Comparison of ENCODE assay signal across 1 cellular context in the genomic region with DNA sequence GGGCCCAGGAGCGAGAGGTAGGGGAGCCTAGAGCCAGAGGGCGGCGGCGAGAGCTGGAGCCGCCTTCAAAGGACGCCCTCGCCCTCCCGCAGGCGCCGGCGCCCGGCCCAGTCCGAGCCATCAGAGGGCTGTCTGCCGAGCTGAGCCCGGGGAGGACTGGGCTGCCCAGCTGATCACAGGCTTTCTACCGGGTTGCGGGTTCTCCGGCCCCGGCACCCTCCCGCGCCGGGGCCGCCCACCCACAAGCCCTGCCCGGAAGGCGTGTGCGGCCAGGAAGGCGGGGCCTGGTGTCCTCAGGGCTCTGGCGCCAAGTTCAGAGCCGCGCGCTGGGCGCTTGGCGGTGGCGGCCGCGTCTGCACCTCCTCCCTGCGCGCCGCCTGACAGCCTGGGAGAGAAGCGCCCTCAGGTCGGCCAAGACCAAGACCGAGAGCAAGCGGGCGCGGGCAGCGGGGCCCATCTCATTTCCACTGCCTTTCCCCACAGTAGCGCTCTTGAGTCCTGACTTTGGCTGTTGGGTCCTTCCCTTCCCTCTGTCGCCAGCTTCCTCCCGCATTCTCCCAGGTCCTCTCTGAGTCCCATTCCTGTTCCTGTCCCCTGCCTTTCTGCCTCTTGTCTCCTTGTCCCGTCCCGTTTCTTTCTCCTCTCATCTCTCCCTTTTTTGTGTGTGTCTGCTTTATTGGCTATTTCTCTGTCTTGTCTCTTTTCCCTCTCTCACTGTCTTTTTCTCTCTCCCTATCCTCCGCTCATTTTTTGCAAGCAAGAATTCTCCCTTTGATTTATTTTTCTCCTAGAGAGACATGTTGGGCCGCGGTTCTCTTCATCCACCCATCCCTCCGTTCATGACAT.
A peak's percentile ranks its signal among the peaks of the same experiment; 100 is the strongest.
TF ChIP-seq lines count a peak whose summit lies in the region.

No MANE protein-coding gene starts in this region.

TF ChIP-seq in K562, 482 proteins besides CTCF, POLR2A, EP300 and RAD21 (continued from another document and continues in another):
- TF ChIP-seq, protein P1, sequence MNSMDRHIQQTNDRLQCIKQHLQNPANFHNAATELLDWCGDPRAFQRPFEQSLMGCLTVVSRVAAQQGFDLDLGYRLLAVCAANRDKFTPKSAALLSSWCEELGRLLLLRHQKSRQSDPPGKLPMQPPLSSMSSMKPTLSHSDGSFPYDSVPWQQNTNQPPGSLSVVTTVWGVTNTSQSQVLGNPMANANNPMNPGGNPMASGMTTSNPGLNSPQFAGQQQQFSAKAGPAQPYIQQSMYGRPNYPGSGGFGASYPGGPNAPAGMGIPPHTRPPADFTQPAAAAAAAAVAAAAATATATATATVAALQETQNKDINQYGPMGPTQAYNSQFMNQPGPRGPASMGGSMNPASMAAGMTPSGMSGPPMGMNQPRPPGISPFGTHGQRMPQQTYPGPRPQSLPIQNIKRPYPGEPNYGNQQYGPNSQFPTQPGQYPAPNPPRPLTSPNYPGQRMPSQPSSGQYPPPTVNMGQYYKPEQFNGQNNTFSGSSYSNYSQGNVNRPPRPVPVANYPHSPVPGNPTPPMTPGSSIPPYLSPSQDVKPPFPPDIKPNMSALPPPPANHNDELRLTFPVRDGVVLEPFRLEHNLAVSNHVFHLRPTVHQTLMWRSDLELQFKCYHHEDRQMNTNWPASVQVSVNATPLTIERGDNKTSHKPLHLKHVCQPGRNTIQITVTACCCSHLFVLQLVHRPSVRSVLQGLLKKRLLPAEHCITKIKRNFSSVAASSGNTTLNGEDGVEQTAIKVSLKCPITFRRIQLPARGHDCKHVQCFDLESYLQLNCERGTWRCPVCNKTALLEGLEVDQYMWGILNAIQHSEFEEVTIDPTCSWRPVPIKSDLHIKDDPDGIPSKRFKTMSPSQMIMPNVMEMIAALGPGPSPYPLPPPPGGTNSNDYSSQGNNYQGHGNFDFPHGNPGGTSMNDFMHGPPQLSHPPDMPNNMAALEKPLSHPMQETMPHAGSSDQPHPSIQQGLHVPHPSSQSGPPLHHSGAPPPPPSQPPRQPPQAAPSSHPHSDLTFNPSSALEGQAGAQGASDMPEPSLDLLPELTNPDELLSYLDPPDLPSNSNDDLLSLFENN (IDR thresholded peaks at IDR 0.05; ENCODE audit: low read depth in 2 of 2, low read length in 2 of 2) = no peak
- TF ChIP-seq CBFB (CRISPR knock-in tag; IDR thresholded peaks at IDR 0.05) = peak; percentile 30; the same call in 1 of the 2 replicates
- peak; percentile 30; the same call in 1 of the 2 replicates for TF ChIP-seq MYBL2 (IDR thresholded peaks at IDR 0.05; ENCODE audit: low read depth)
- no peak for TF ChIP-seq MYBL2 (CRISPR knock-in tag; IDR thresholded peaks at IDR 0.05; ENCODE audit: borderline replicate concordance)
- TF ChIP-seq, protein P2, sequence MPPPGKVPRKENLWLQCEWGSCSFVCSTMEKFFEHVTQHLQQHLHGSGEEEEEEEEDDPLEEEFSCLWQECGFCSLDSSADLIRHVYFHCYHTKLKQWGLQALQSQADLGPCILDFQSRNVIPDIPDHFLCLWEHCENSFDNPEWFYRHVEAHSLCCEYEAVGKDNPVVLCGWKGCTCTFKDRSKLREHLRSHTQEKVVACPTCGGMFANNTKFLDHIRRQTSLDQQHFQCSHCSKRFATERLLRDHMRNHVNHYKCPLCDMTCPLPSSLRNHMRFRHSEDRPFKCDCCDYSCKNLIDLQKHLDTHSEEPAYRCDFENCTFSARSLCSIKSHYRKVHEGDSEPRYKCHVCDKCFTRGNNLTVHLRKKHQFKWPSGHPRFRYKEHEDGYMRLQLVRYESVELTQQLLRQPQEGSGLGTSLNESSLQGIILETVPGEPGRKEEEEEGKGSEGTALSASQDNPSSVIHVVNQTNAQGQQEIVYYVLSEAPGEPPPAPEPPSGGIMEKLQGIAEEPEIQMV (tag; conservative IDR thresholded peaks at IDR 0.05; ENCODE audit: low read depth) = 0 out of 2 replicates have a peak, but pooled peaks have one; percentile 7
- TF ChIP-seq, protein P3, sequence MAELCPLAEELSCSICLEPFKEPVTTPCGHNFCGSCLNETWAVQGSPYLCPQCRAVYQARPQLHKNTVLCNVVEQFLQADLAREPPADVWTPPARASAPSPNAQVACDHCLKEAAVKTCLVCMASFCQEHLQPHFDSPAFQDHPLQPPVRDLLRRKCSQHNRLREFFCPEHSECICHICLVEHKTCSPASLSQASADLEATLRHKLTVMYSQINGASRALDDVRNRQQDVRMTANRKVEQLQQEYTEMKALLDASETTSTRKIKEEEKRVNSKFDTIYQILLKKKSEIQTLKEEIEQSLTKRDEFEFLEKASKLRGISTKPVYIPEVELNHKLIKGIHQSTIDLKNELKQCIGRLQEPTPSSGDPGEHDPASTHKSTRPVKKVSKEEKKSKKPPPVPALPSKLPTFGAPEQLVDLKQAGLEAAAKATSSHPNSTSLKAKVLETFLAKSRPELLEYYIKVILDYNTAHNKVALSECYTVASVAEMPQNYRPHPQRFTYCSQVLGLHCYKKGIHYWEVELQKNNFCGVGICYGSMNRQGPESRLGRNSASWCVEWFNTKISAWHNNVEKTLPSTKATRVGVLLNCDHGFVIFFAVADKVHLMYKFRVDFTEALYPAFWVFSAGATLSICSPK (IDR thresholded peaks at IDR 0.05; ENCODE audit: borderline replicate concordance) = peak; percentile 96; the same call in 1 of the 2 replicates
- TF ChIP-seq THRAP3 (IDR thresholded peaks at IDR 0.05; ENCODE audit: borderline replicate concordance) = no peak
- TF ChIP-seq, protein P4, sequence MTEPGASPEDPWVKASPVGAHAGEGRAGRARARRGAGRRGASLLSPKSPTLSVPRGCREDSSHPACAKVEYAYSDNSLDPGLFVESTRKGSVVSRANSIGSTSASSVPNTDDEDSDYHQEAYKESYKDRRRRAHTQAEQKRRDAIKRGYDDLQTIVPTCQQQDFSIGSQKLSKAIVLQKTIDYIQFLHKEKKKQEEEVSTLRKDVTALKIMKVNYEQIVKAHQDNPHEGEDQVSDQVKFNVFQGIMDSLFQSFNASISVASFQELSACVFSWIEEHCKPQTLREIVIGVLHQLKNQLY (CRISPR knock-in tag; conservative IDR thresholded peaks at IDR 0.05) = no peak
- no peak for TF ChIP-seq ZNF444 (CRISPR knock-in tag; IDR thresholded peaks at IDR 0.05)
- no peak for TF ChIP-seq CBFA2T2 (conservative IDR thresholded peaks at IDR 0.05)
- no peak for TF ChIP-seq KDM1A (IDR thresholded peaks at IDR 0.05)
- TF ChIP-seq PHF21A (IDR thresholded peaks at IDR 0.05; ENCODE audit: borderline replicate concordance, low read depth) = 0 out of 2 replicates have a peak, but pooled peaks have one; percentile 17
- TF ChIP-seq RBFOX2 (IDR thresholded peaks at IDR 0.05; ENCODE audit: low read depth, low read length) = peak; percentile 74
- TF ChIP-seq, protein P5, sequence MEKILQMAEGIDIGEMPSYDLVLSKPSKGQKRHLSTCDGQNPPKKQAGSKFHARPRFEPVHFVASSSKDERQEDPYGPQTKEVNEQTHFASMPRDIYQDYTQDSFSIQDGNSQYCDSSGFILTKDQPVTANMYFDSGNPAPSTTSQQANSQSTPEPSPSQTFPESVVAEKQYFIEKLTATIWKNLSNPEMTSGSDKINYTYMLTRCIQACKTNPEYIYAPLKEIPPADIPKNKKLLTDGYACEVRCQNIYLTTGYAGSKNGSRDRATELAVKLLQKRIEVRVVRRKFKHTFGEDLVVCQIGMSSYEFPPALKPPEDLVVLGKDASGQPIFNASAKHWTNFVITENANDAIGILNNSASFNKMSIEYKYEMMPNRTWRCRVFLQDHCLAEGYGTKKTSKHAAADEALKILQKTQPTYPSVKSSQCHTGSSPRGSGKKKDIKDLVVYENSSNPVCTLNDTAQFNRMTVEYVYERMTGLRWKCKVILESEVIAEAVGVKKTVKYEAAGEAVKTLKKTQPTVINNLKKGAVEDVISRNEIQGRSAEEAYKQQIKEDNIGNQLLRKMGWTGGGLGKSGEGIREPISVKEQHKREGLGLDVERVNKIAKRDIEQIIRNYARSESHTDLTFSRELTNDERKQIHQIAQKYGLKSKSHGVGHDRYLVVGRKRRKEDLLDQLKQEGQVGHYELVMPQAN (IDR thresholded peaks at IDR 0.05; ENCODE audit: borderline replicate concordance) = peak; percentile 56
- TF ChIP-seq MCM3 (IDR thresholded peaks at IDR 0.05) = peak; percentile 91
- TF ChIP-seq ARID2 (IDR thresholded peaks at IDR 0.05) = peak; percentile 71; the same call in 1 of the 2 replicates
- TF ChIP-seq ZNF384 (IDR thresholded peaks at IDR 0.05; ENCODE audit: low read depth, low read length) = no peak
- TF ChIP-seq STAG1 (CRISPR knock-in tag; IDR thresholded peaks at IDR 0.05; ENCODE audit: borderline replicate concordance) = no peak
- TF ChIP-seq, protein P6, sequence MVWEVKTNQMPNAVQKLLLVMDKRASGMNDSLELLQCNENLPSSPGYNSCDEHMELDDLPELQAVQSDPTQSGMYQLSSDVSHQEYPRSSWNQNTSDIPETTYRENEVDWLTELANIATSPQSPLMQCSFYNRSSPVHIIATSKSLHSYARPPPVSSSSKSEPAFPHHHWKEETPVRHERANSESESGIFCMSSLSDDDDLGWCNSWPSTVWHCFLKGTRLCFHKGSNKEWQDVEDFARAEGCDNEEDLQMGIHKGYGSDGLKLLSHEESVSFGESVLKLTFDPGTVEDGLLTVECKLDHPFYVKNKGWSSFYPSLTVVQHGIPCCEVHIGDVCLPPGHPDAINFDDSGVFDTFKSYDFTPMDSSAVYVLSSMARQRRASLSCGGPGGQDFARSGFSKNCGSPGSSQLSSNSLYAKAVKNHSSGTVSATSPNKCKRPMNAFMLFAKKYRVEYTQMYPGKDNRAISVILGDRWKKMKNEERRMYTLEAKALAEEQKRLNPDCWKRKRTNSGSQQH (CRISPR knock-in tag; IDR thresholded peaks at IDR 0.05) = peak; percentile 95
- TF ChIP-seq NFXL1 (CRISPR knock-in tag; IDR thresholded peaks at IDR 0.05) = no peak
- TF ChIP-seq, protein P7, sequence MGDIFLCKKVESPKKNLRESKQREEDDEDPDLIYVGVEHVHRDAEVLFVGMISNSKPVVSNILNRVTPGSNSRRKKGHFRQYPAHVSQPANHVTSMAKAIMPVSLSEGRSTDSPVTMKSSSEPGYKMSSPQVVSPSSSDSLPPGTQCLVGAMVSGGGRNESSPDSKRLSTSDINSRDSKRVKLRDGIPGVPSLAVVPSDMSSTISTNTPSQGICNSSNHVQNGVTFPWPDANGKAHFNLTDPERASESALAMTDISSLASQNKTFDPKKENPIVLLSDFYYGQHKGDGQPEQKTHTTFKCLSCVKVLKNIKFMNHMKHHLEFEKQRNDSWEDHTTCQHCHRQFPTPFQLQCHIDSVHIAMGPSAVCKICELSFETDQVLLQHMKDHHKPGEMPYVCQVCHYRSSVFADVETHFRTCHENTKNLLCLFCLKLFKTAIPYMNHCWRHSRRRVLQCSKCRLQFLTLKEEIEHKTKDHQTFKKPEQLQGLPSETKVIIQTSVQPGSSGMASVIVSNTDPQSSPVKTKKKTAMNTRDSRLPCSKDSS (IDR thresholded peaks at IDR 0.05; ENCODE audit: low read depth, partially characterized antibody) = peak; percentile 34
- TF ChIP-seq NEUROD1 (IDR thresholded peaks at IDR 0.05; ENCODE audit: borderline replicate concordance, low read depth, low read length, partially characterized antibody) = peak; percentile 36
- peak; percentile 93 for TF ChIP-seq HLTF (IDR thresholded peaks at IDR 0.05)
- TF ChIP-seq RCOR1 (IDR thresholded peaks at IDR 0.05; ENCODE audit: borderline replicate concordance in 1 of 2, low read depth in 2 of 2, low read length in 2 of 2) = no peak
- TF ChIP-seq CXXC5 (CRISPR knock-in tag; IDR thresholded peaks at IDR 0.05) = 0 out of 2 replicates have a peak, but pooled peaks have one; percentile 48
- peak; percentile 62 for TF ChIP-seq RB1 (IDR thresholded peaks at IDR 0.05; ENCODE audit: low read depth)
- no peak for TF ChIP-seq CCAR2 (IDR thresholded peaks at IDR 0.05; ENCODE audit: low read depth, low read length)
- TF ChIP-seq RAD51 (IDR thresholded peaks at IDR 0.05; ENCODE audit: borderline replicate concordance, low read depth) = no peak
- TF ChIP-seq SAFB (IDR thresholded peaks at IDR 0.05; ENCODE audit: borderline replicate concordance, low read depth, low read length) = 0 out of 2 replicates have a peak, but pooled peaks have one; percentile 36
- TF ChIP-seq, protein P8, sequence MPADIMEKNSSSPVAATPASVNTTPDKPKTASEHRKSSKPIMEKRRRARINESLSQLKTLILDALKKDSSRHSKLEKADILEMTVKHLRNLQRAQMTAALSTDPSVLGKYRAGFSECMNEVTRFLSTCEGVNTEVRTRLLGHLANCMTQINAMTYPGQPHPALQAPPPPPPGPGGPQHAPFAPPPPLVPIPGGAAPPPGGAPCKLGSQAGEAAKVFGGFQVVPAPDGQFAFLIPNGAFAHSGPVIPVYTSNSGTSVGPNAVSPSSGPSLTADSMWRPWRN (IDR thresholded peaks at IDR 0.05; ENCODE audit: low read depth) = no peak
- TF ChIP-seq ZFP30 (CRISPR knock-in tag; IDR thresholded peaks at IDR 0.05; ENCODE audit: borderline replicate concordance) = no peak
- TF ChIP-seq PHTF2 (CRISPR knock-in tag; IDR thresholded peaks at IDR 0.05) = no peak
- TF ChIP-seq, protein P9, sequence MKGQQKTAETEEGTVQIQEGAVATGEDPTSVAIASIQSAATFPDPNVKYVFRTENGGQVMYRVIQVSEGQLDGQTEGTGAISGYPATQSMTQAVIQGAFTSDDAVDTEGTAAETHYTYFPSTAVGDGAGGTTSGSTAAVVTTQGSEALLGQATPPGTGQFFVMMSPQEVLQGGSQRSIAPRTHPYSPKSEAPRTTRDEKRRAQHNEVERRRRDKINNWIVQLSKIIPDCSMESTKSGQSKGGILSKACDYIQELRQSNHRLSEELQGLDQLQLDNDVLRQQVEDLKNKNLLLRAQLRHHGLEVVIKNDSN (CRISPR knock-in tag; IDR thresholded peaks at IDR 0.05) = peak; percentile 42; the same call in 1 of the 2 replicates
- TF ChIP-seq, protein P10, sequence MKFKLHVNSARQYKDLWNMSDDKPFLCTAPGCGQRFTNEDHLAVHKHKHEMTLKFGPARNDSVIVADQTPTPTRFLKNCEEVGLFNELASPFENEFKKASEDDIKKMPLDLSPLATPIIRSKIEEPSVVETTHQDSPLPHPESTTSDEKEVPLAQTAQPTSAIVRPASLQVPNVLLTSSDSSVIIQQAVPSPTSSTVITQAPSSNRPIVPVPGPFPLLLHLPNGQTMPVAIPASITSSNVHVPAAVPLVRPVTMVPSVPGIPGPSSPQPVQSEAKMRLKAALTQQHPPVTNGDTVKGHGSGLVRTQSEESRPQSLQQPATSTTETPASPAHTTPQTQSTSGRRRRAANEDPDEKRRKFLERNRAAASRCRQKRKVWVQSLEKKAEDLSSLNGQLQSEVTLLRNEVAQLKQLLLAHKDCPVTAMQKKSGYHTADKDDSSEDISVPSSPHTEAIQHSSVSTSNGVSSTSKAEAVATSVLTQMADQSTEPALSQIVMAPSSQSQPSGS (CRISPR knock-in tag; IDR thresholded peaks at IDR 0.05) = no peak
- TF ChIP-seq FOXP1 (CRISPR knock-in tag; IDR thresholded peaks at IDR 0.05) = peak; percentile 31; the same call in 1 of the 2 replicates
- TF ChIP-seq IFI16 (CRISPR knock-in tag; IDR thresholded peaks at IDR 0.05) = no peak
- 0 out of 2 replicates have a peak, but pooled peaks have one; percentile 45 for TF ChIP-seq HDAC6 (IDR thresholded peaks at IDR 0.05; ENCODE audit: low read depth, low read length)
- no peak for TF ChIP-seq XRCC3 (IDR thresholded peaks at IDR 0.05)
- TF ChIP-seq, protein P11, sequence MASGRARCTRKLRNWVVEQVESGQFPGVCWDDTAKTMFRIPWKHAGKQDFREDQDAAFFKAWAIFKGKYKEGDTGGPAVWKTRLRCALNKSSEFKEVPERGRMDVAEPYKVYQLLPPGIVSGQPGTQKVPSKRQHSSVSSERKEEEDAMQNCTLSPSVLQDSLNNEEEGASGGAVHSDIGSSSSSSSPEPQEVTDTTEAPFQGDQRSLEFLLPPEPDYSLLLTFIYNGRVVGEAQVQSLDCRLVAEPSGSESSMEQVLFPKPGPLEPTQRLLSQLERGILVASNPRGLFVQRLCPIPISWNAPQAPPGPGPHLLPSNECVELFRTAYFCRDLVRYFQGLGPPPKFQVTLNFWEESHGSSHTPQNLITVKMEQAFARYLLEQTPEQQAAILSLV (tag; IDR thresholded peaks at IDR 0.05) = no peak
- 0 out of 2 replicates have a peak, but pooled peaks have one; percentile 30 for TF ChIP-seq MTA2 (IDR thresholded peaks at IDR 0.05; ENCODE audit: low read depth)
